16 cellular contexts compared by ENCODE assay signal in genomic region chr11:3152471-3153110, GRCh38. TPM values are rescaled to one million over a fixed set of nuclear protein-coding genes. Genes with fewer than 3 reads are reported as not detected.
A peak's percentile ranks its signal among the peaks of the same experiment; 100 is the strongest.
DNase-seq lines count a peak whose midpoint lies in the region; ATAC-seq, FAIRE-seq and TF ChIP-seq lines count a peak whose summit lies in the region.
"Had no signal": no experiment of that assay in that cellular context is flagged by ENCODE, and none has a peak within 500 bp of the region (broad histone marks: within the 10 kb centered on the region; RNA-seq: fewer than 3 reads in every experiment).

No MANE protein-coding gene starts in this region.

- DNase-seq in Right ventricle myocardium inferior (ENCODE audit: missing footprints), result peak; percentile 55
- DNase-seq in cardiac septum (ENCODE audit: low spot score), result no peak
- peak; percentile 80 for DNase-seq in fibroblast of mammary gland (ENCODE audit: low read depth)
- no peak for DNase-seq in vagina (ENCODE audit: extremely low spot score in 2 of 2)
- DNase-seq in GM12891 (ENCODE audit: insufficient read length, low spot score), result no peak
- no peak for DNase-seq in activated CD4-positive, alpha-beta T cell treated with anti-CD3 and anti-CD28 coated beads for 36 hours
- DNase-seq in NCI-H1436 (lab: John Stamatoyannopoulos, UW), result no peak
- DNase-seq: 8988T; activated naive CD4-positive, alpha-beta T cell treated with Interleukin-2 at 50 U/mL for 16 hours; COR-L47; Karpas-422; NCI-H2081; NCI-H774 had no signal

- H3K36me3 ChIP-seq in vagina, result no peaks in the 10 kb centered on the region

- intact Hi-C loops in Right ventricle myocardium inferior (cut with DNase I) (no loop called here), cardiac septum (cut with DNase I) (loop anchor here (5.0 kb wide), 1 partner anchor 35 kb away; no protein-coding TSS in a partner anchor), vagina (cut with DNase I) (no loop called here)
- intact Hi-C loops in activated CD4-positive, alpha-beta T cell treated with anti-CD3 and anti-CD28 coated beads for 36 hours (cut with DNase I, micrococcal nuclease), result no loop called here

- no peak for ATAC-seq in Right ventricle myocardium inferior
- ATAC-seq in activated CD4-positive, alpha-beta T cell treated with anti-CD3 and anti-CD28 coated beads for 36 hours, result no peak

- no peak overlapping the region for H3K4me3 Mint-ChIP-seq in nephron
- H3K4me3 Mint-ChIP-seq in activated CD4-positive, alpha-beta T cell treated with anti-CD3 and anti-CD28 coated beads for 36 hours, result no peak overlapping the region

- H3K4me3 ChIP-seq in fibroblast of mammary gland (ENCODE audit: control insufficient read depth, low read depth, low read length) (no peak overlapping the region), vagina (no peak overlapping the region)

- no peaks in the 10 kb centered on the region for H3K9me3 Mint-ChIP-seq in nephron
- H3K9me3 Mint-ChIP-seq in activated CD4-positive, alpha-beta T cell treated with anti-CD3 and anti-CD28 coated beads for 36 hours (ENCODE audit: low read depth), result no peaks in the 10 kb centered on the region

- CTCF ChIA-PET in activated CD4-positive, alpha-beta T cell treated with anti-CD3 and anti-CD28 coated beads for 36 hours (lab: Charles Lee), result no interaction called here

- no peak for FAIRE-seq in GM12891 (lab: Jason Lieb, UNC)
- FAIRE-seq: colon, TTC549 had no signal

- H3K9me3 ChIP-seq in vagina, result no peaks in the 10 kb centered on the region

- H3K36me3 Mint-ChIP-seq in nephron (ENCODE audit: low read depth), result no peaks in the 10 kb centered on the region
- H3K36me3 Mint-ChIP-seq in activated CD4-positive, alpha-beta T cell treated with anti-CD3 and anti-CD28 coated beads for 36 hours (ENCODE audit: low read depth), result no peaks in the 10 kb centered on the region

- peaks cover 92% of the 10 kb centered on the region for H3K4me1 ChIP-seq in vagina

- TF ChIP-seq CTCF in fibroblast of mammary gland (conservative IDR thresholded peaks at IDR 0.05; ENCODE audit: control insufficient read depth, insufficient read depth, low read depth, low read length) (no peak), nephron (IDR thresholded peaks at IDR 0.05; ENCODE audit: unreplicated experiment in 3 of 3) (no peak), vagina (IDR thresholded peaks at IDR 0.05) (no peak)

- H3K27me3 Mint-ChIP-seq in nephron (ENCODE audit: low read depth), result peaks cover 4% of the 10 kb centered on the region
- no peaks in the 10 kb centered on the region for H3K27me3 Mint-ChIP-seq in activated CD4-positive, alpha-beta T cell treated with anti-CD3 and anti-CD28 coated beads for 36 hours

- POLR2A ChIA-PET in activated CD4-positive, alpha-beta T cell treated with anti-CD3 and anti-CD28 coated beads for 36 hours (lab: Charles Lee), result no interaction called here

- peak overlapping the region; percentile 76 to 91 (median 82) for H3K27ac Mint-ChIP-seq in nephron
- H3K27ac Mint-ChIP-seq in activated CD4-positive, alpha-beta T cell treated with anti-CD3 and anti-CD28 coated beads for 36 hours, result no peak overlapping the region

- H3K27me3 ChIP-seq in vagina, result no peaks in the 10 kb centered on the region

- H3K27ac ChIP-seq in vagina, result peak overlapping the region; percentile 81

- TF ChIP-seq POLR2A in vagina (IDR thresholded peaks at IDR 0.05) (no peak), GM12891 (IDR thresholded peaks at IDR 0.05; ENCODE audit: low read depth, low read length) (no peak)

- peaks cover 58% of the 10 kb centered on the region for H3K4me1 Mint-ChIP-seq in nephron
- peaks cover 6% of the 10 kb centered on the region for H3K4me1 Mint-ChIP-seq in activated CD4-positive, alpha-beta T cell treated with anti-CD3 and anti-CD28 coated beads for 36 hours

TF ChIP-seq in GM12891, 5 proteins besides CTCF, POLR2A, EP300 and RAD21:
- TF ChIP-seq PAX5 (IDR thresholded peaks at IDR 0.05; ENCODE audit: insufficient read depth, low read length, severe bottlenecking) (no peak), POLR2AphosphoS5 (IDR thresholded peaks at IDR 0.05; ENCODE audit: low read depth, low read length) (no peak), TAF1 (IDR thresholded peaks at IDR 0.05; ENCODE audit: low read depth, low read length) (no peak), SPI1 (IDR thresholded peaks at IDR 0.05; ENCODE audit: low read depth, low read length) (no peak), POU2F2 (IDR thresholded peaks at IDR 0.05; ENCODE audit: low read depth, low read length) (no peak)
TF ChIP-seq in GM12891: peak in this region for 0.

RNA-seq across cellular contexts. Expression of gene OSBPL5, which starts 12.5 kb away (rescaled TPM):
- total RNA-seq in Right ventricle myocardium inferior (18.4 TPM), cardiac septum (16.6 TPM), vagina (88.4 TPM)
- polyA plus RNA-seq in GM12891 (2012; ENCODE audit: low read depth, missing spikeins), result not detected
- 1 to 10 TPM; 5.8 to 7.1 TPM for total RNA-seq in activated CD4-positive, alpha-beta T cell treated with anti-CD3 and anti-CD28 coated beads for 36 hours

Comparison
In these comparisons a context has a peak if more than half of its experiments do, and no peak if none do; other contexts are left out.
1. DNase-seq: peak in Right ventricle myocardium inferior (single experiment) and fibroblast of mammary gland (single experiment); none in cardiac septum (single experiment), vagina (0 of 2), GM12891 (single experiment), activated CD4-positive, alpha-beta T cell treated with anti-CD3 and anti-CD28 coated beads for 36 hours (single experiment) and NCI-H1436 (single experiment).